Comparison of ENCODE assay signal across 12 cellular contexts in genomic region chr9:71638627-71639026, GRCh38.
DNase-seq lines count a peak whose midpoint lies in the region; ATAC-seq and TF ChIP-seq lines count a peak whose summit lies in the region.
"Had no signal": no experiment of that assay in that cellular context is flagged by ENCODE, and none has a peak within 500 bp of the region (broad histone marks: within the 10 kb centered on the region; RNA-seq: fewer than 3 reads in every experiment).

No MANE protein-coding gene starts in this region.

- peak; percentile 7 for DNase-seq in NCI-H748 (lab: John Stamatoyannopoulos, UW; ENCODE audit: unreplicated experiment)
- no peak for DNase-seq in activated naive CD8-positive, alpha-beta T cell treated with anti-CD3 and anti-CD28 coated beads for 36 hours
- no peak for DNase-seq in left lobe of liver (ENCODE audit: low spot score)
- peak in 1 of 2 donors; percentile 49 for DNase-seq in stimulated activated effector memory CD8-positive, alpha-beta T cell treated with anti-CD3 and anti-CD28 coated beads, Interleukin-12 subunit alpha, Interleukin-12 subunit beta, amount 100 ng/mL, for 72 hours (ENCODE audit: low spot score in 2 of 2)
- DNase-seq in AG08395 (ENCODE audit: low spot score) = no peak
- DNase-seq in mammary epithelial cell = no peak
- DNase-seq in GM13976 (ENCODE audit: low spot score) = no peak
- DNase-seq in NCI-H1048 (lab: John Stamatoyannopoulos, UW) = no peak
- DNase-seq: foreskin keratinocyte, NCI-H524 treated with DMSO at 0.1 percent for 48 hours, T-helper 9 cell had no signal

- no peak overlapping the region for H3K27ac ChIP-seq in mammary epithelial cell (ENCODE audit: insufficient read depth, low read depth, low read length)
- H3K27ac ChIP-seq: foreskin keratinocyte had no signal

- peak overlapping the region; percentile 22 for H3K4me3 Mint-ChIP-seq in activated naive CD8-positive, alpha-beta T cell treated with anti-CD3 and anti-CD28 coated beads for 36 hours
- peak overlapping the region; percentile 52 for H3K4me3 Mint-ChIP-seq in stimulated activated effector memory CD8-positive, alpha-beta T cell treated with anti-CD3 and anti-CD28 coated beads, Interleukin-12 subunit alpha, Interleukin-12 subunit beta, amount 100 ng/mL, for 72 hours
- H3K4me3 Mint-ChIP-seq: nephron had no signal

- no peaks in the 10 kb centered on the region for H3K4me1 ChIP-seq in mammary epithelial cell (ENCODE audit: insufficient read depth, low read length)
- H3K4me1 ChIP-seq: foreskin keratinocyte had no signal

- H3K27me3 ChIP-seq in mammary epithelial cell (ENCODE audit: insufficient read depth, low read length) = no peaks in the 10 kb centered on the region
- H3K27me3 ChIP-seq: foreskin keratinocyte had no signal

- CTCF ChIA-PET in mammary epithelial cell (lab: Charles Lee; ENCODE audit: low non-redundant PET) = no interaction called here

- H3K9me3 Mint-ChIP-seq in activated naive CD8-positive, alpha-beta T cell treated with anti-CD3 and anti-CD28 coated beads for 36 hours = no peaks in the 10 kb centered on the region
- H3K9me3 Mint-ChIP-seq in stimulated activated effector memory CD8-positive, alpha-beta T cell treated with anti-CD3 and anti-CD28 coated beads, Interleukin-12 subunit alpha, Interleukin-12 subunit beta, amount 100 ng/mL, for 72 hours = no peaks in the 10 kb centered on the region
- H3K9me3 Mint-ChIP-seq: nephron had no signal

- no peak overlapping the region for H3K9ac ChIP-seq in mammary epithelial cell (ENCODE audit: insufficient read depth, low read length)

- intact Hi-C loops in mammary epithelial cell (cut with micrococcal nuclease) = no loop called here

- H2AFZ ChIP-seq in mammary epithelial cell (ENCODE audit: low read depth, low read length) = no peak overlapping the region

- H3K9me3 ChIP-seq in mammary epithelial cell (replicated peaks; ENCODE audit: insufficient read depth, low read length) = no peaks in the 10 kb centered on the region

- TF ChIP-seq CTCF in mammary epithelial cell (conservative IDR thresholded peaks at IDR 0.05 in 1 of 2, IDR thresholded peaks at IDR 0.05 in 1 of 2; ENCODE audit: extremely low read depth in 1 of 2, insufficient read depth in 1 of 2, low read depth in 1 of 2, low read length in 2 of 2) (no peak), GM13976 (IDR thresholded peaks at IDR 0.05; ENCODE audit: borderline replicate concordance, control extremely low read depth, extremely low read depth, insufficient read depth, missing control alignments) (no peak)

- no peaks in the 10 kb centered on the region for H3K27me3 Mint-ChIP-seq in activated naive CD8-positive, alpha-beta T cell treated with anti-CD3 and anti-CD28 coated beads for 36 hours

- no TSS peak for BruUV-seq in mammary epithelial cell (replicated peaks; lab: Mats Ljungman, UMichigan)

- ATAC-seq in left lobe of liver = peak; percentile 78
- ATAC-seq in stimulated activated effector memory CD8-positive, alpha-beta T cell treated with anti-CD3 and anti-CD28 coated beads, Interleukin-12 subunit alpha, Interleukin-12 subunit beta, amount 100 ng/mL, for 72 hours = peak; percentile 76
- ATAC-seq: foreskin keratinocyte had no signal

- 83% methylated on average over 7 of the region's 7 CpGs for WGBS in mammary epithelial cell (ENCODE audit: low coverage, missing lambda C conversion rate)

- H3K79me2 ChIP-seq in mammary epithelial cell (ENCODE audit: insufficient read depth, low read length) = no peaks in the 10 kb centered on the region

- H3K4me2 ChIP-seq in mammary epithelial cell (ENCODE audit: insufficient read depth, low read depth, low read length) = no peak overlapping the region

- in situ Hi-C loops in mammary epithelial cell (cut with MboI; ENCODE audit: low sequenced_read_pairs in 2 of 2) (no loop called here), GM13976 (cut with MboI; ENCODE audit: low sequenced_read_pairs, unreplicated experiment) (no loop called here)

- H3K27ac Mint-ChIP-seq in activated naive CD8-positive, alpha-beta T cell treated with anti-CD3 and anti-CD28 coated beads for 36 hours = peak overlapping the region; percentile 34
- H3K27ac Mint-ChIP-seq in stimulated activated effector memory CD8-positive, alpha-beta T cell treated with anti-CD3 and anti-CD28 coated beads, Interleukin-12 subunit alpha, Interleukin-12 subunit beta, amount 100 ng/mL, for 72 hours = peak overlapping the region; percentile 20
- H3K27ac Mint-ChIP-seq: nephron had no signal

- H3K36me3 Mint-ChIP-seq in activated naive CD8-positive, alpha-beta T cell treated with anti-CD3 and anti-CD28 coated beads for 36 hours = no peaks in the 10 kb centered on the region
- H3K36me3 Mint-ChIP-seq in stimulated activated effector memory CD8-positive, alpha-beta T cell treated with anti-CD3 and anti-CD28 coated beads, Interleukin-12 subunit alpha, Interleukin-12 subunit beta, amount 100 ng/mL, for 72 hours = no peaks in the 10 kb centered on the region

- H3K4me1 Mint-ChIP-seq in activated naive CD8-positive, alpha-beta T cell treated with anti-CD3 and anti-CD28 coated beads for 36 hours = peaks cover 7% of the 10 kb centered on the region
- H3K4me1 Mint-ChIP-seq in stimulated activated effector memory CD8-positive, alpha-beta T cell treated with anti-CD3 and anti-CD28 coated beads, Interleukin-12 subunit alpha, Interleukin-12 subunit beta, amount 100 ng/mL, for 72 hours = peaks cover 25% of the 10 kb centered on the region
- H3K4me1 Mint-ChIP-seq: nephron had no signal

- H3K4me3 ChIP-seq in mammary epithelial cell (replicated peaks in 1 of 3; ENCODE audit: insufficient read depth in 1 of 3, low read depth in 2 of 3, low read length in 3 of 3) = no peak overlapping the region

- dilution Hi-C loops in mammary epithelial cell (cut with HindIII; ENCODE audit: low sequenced_read_pairs) = no loop called here

- H4K20me1 ChIP-seq in mammary epithelial cell (ENCODE audit: insufficient read depth, low read length) = no peaks in the 10 kb centered on the region

- no peaks in the 10 kb centered on the region for H3K36me3 ChIP-seq in mammary epithelial cell (ENCODE audit: insufficient read depth, low read length)
